Comparison of ENCODE assay signal across 8 cellular contexts in the genomic region with DNA sequence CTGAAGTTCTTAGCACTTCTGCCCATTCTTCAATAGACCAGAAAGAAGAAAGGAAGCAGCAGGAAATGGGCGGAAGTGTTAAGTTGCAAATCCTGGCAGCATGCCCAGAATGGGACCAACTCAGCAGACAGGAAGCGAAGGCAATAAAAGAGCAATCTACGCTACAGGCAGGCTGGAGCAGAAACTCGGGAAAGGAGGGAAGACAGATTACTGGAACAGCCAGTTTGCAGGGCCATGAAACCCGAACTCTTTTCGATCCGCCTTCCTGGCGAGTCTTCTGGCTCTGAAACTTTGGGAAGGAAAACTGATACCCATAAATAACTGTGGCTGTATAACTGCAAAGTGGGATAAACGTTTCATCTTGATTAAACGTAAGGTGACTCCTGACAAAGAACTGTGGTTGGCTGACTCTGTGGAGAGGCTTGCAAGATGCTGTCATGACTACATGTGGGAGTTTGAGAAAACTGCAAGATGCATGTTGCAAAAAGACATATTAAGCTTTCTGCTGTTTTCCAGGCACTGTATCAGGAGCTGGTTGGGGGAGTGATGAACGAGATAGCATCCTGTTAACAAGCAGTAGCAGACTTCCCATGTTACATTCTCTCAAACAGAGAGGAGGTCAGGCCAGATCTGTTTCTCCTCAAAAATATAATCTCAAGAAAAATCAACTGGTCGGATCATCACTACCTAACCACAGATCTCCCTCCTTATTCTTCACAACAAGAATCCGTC.
A peak's percentile ranks its signal among the peaks of the same experiment; 100 is the strongest.
DNase-seq lines count a peak whose midpoint lies in the region; FAIRE-seq and TF ChIP-seq lines count a peak whose summit lies in the region.

No MANE protein-coding gene starts in this region.

- peaks cover 0 to 4% (median 0%) of the 10 kb centered on the region in 3 donors for H3K36me3 Mint-ChIP-seq in CD8-positive, alpha-beta memory T cell

- peak; percentile 97 for FAIRE-seq in islet of Langerhans (lab: Jason Lieb, UNC)

- no peaks in the 10 kb centered on the region for H3K36me3 ChIP-seq in CD8-positive, alpha-beta memory T cell (ENCODE audit: insufficient read depth, low read length)
- H3K36me3 ChIP-seq in Loucy (ENCODE audit: insufficient read depth, low read length) (no peaks in the 10 kb centered on the region), SJSA1 (no peaks in the 10 kb centered on the region)

- CTCF ChIA-PET in CD8-positive, alpha-beta memory T cell (lab: Charles Lee) = no interaction called here

- no peaks in the 10 kb centered on the region for H3K79me2 ChIP-seq in Loucy (ENCODE audit: insufficient read depth, low read length)

- no peaks in the 10 kb centered on the region for H4K20me1 ChIP-seq in Loucy (ENCODE audit: insufficient read depth, low read length, poor library complexity, severe bottlenecking)

- H3K4me2 ChIP-seq in Loucy (ENCODE audit: low read depth, low read length, poor library complexity, severe bottlenecking) = peak overlapping the region; percentile 73

- H2AFZ ChIP-seq in Loucy (ENCODE audit: low read length) = no peak overlapping the region

- H3K27me3 Mint-ChIP-seq in CD8-positive, alpha-beta memory T cell = no peaks in the 10 kb centered on the region

- peak in 3 of 5 donors; percentile 36 to 75 (median 63) for DNase-seq in CD8-positive, alpha-beta memory T cell
- peak; percentile 68 to 83 for DNase-seq in SJSA1 (ENCODE audit: low read depth in 1 of 2, low spot score in 2 of 2)
- DNase-seq in amygdala (lab: John Stamatoyannopoulos, UW) = peak in 38 of 56 donors; percentile 4 to 80 (median 38)
- peak; percentile 41 for DNase-seq in stimulated activated CD4-positive, alpha-beta T cell treated with anti-CD3 and anti-CD28 coated beads, Interleukin-2, amount 100 ng/mL, for 4 hours (ENCODE audit: low read depth)
- no peak for DNase-seq in NCI-H1694 (lab: John Stamatoyannopoulos, UW)
- DNase-seq in HuH-7 (ENCODE audit: low spot score) = no peak

- H3K4me3 Mint-ChIP-seq in CD8-positive, alpha-beta memory T cell = peak overlapping the region in 5 of 7 donors; percentile 53 to 90 (median 67)

- peak overlapping the region in 5 of 8 donors; percentile 44 to 90 (median 68) for H3K27ac Mint-ChIP-seq in CD8-positive, alpha-beta memory T cell

- H3K27me3 ChIP-seq in CD8-positive, alpha-beta memory T cell (ENCODE audit: insufficient read depth, low read length, poor library complexity, severe bottlenecking) = no peaks in the 10 kb centered on the region
- H3K27me3 ChIP-seq in Loucy (ENCODE audit: insufficient read depth, low read length, poor library complexity, severe bottlenecking) = no peaks in the 10 kb centered on the region
- no peaks in the 10 kb centered on the region for H3K27me3 ChIP-seq in SJSA1 (replicated peaks)

- POLR2A ChIA-PET in CD8-positive, alpha-beta memory T cell (lab: Charles Lee) = no interaction called here

- peak overlapping the region; percentile 37 for H3K4me3 ChIP-seq in CD8-positive, alpha-beta memory T cell (ENCODE audit: low read length)
- H3K4me3 ChIP-seq in Loucy (ENCODE audit: low read length, poor library complexity, severe bottlenecking) = peak overlapping the region; percentile 64
- H3K4me3 ChIP-seq in SJSA1 = no peak overlapping the region

- no peaks in the 10 kb centered on the region for H3K9me3 ChIP-seq in CD8-positive, alpha-beta memory T cell (ENCODE audit: low read length)
- H3K9me3 ChIP-seq in Loucy (ENCODE audit: insufficient read depth, low read depth, low read length) (no peaks in the 10 kb centered on the region), SJSA1 (replicated peaks) (no peaks in the 10 kb centered on the region)

- H3F3A ChIP-seq in Loucy (ENCODE audit: low read depth) = peaks cover 4% of the 10 kb centered on the region; the same call in 1 of the 2 replicates

- H3K4me1 Mint-ChIP-seq in CD8-positive, alpha-beta memory T cell = peaks cover 13 to 46% (median 21%) of the 10 kb centered on the region in 3 donors

- H3K9me3 Mint-ChIP-seq in CD8-positive, alpha-beta memory T cell = peaks cover 0 to 5% (median 0%) of the 10 kb centered on the region in 5 donors

- H3K27ac ChIP-seq in CD8-positive, alpha-beta memory T cell (ENCODE audit: low read depth, low read length) = no peak overlapping the region
- H3K27ac ChIP-seq in SJSA1 = no peak overlapping the region

- H3K4me1 ChIP-seq in CD8-positive, alpha-beta memory T cell (ENCODE audit: insufficient read depth, low read length) = peaks cover 29% of the 10 kb centered on the region
- H3K4me1 ChIP-seq in Loucy (ENCODE audit: insufficient read depth, low read length, poor library complexity, severe bottlenecking) = peaks cover 52% of the 10 kb centered on the region
- H3K4me1 ChIP-seq in SJSA1 (replicated peaks) = peaks cover 12% of the 10 kb centered on the region

- peak overlapping the region; percentile 53 for H3K9ac ChIP-seq in Loucy (ENCODE audit: low read depth, low read length, poor library complexity, severe bottlenecking)

- TF ChIP-seq CTCF in Loucy (conservative IDR thresholded peaks at IDR 0.05; ENCODE audit: low read length) = no peak

- H3K9me2 ChIP-seq in Loucy (replicated peaks; ENCODE audit: low read depth, low read length) = no peaks in the 10 kb centered on the region

Comparison
In these comparisons a context has a peak if more than half of its experiments do, and no peak if none do; other contexts are left out.
1. DNase-seq: peak in CD8-positive, alpha-beta memory T cell (3 of 5), SJSA1 (2 of 2), amygdala (38 of 56) and stimulated activated CD4-positive, alpha-beta T cell treated with anti-CD3 and anti-CD28 coated beads, Interleukin-2, amount 100 ng/mL, for 4 hours (single experiment); none in NCI-H1694 (single experiment) and HuH-7 (single experiment).